ENCODE assay signal across 11 cellular contexts in genomic region chr14:88668448-88669116, GRCh38.
DNase-seq lines count a peak whose midpoint lies in the region; ATAC-seq, FAIRE-seq and TF ChIP-seq lines count a peak whose summit lies in the region.
"Had no signal": no experiment of that assay in that cellular context is flagged by ENCODE, and none has a peak within 500 bp of the region (broad histone marks: within the 10 kb centered on the region; RNA-seq: fewer than 3 reads in every experiment).

No MANE protein-coding gene starts in this region.

- peak overlapping the region; percentile 16; the same call in 1 of the 2 replicates for H3K4me3 ChIP-seq in GM12878

- peak; percentile 95 for FAIRE-seq in GM12878 (lab: Jason Lieb, UNC)

- H3K4me2 ChIP-seq in GM12878 (ENCODE audit: control insufficient read depth, insufficient read depth), result peak overlapping the region; percentile 84

- SMC1A ChIA-PET in GM12878 (lab: Charles Lee; ENCODE audit: uncharacterized antibody, unreplicated experiment), result interaction anchor here (0.9 to 5.4 kb wide), 18 partner anchors 11 to 841 kb away, joined by 3 to 85 read pairs (median 4); partner anchors contain the start of gene TTC8

- H3K36me3 ChIP-seq in GM12878 (ENCODE audit: control insufficient read depth in 2 of 2, insufficient read depth in 2 of 2, low read length in 1 of 2), result no peaks in the 10 kb centered on the region

- no peaks in the 10 kb centered on the region for H3K27me3 ChIP-seq in GM12878 (replicated peaks in 1 of 2; ENCODE audit: control insufficient read depth in 2 of 2, insufficient read depth in 2 of 2, low read length in 1 of 2)

- WGBS in GM12878 (ENCODE audit: insufficient coverage, insufficient replicate concordance, low lambda C conversion rate, missing lambda C conversion rate), result 2% methylated on average over 3 of the region's 3 CpGs

- BruUV-seq in GM12878 (replicated peaks; lab: Mats Ljungman, UMichigan), result no TSS peak

- TF ChIP-seq POLR2A in GM12878 (IDR thresholded peaks at IDR 0.05; ENCODE audit: low read depth, low read length), result no peak

- CTCF ChIA-PET in GM12878 (lab: Yijun Ruan, JAX), result interaction anchor here (0.5 to 4.8 kb wide), 31 partner anchors 11 to 901 kb away, joined by 3 to 88 read pairs (median 5); partner anchors contain the start of gene ZC3H14

- TF ChIP-seq RAD21 in GM12878 (IDR thresholded peaks at IDR 0.05; ENCODE audit: insufficient read depth, low read depth, low read length), result 0 out of 2 replicates have a peak, but pooled peaks have one; percentile 0

- no peak for TF ChIP-seq CTCF in GM13977 (IDR thresholded peaks at IDR 0.05; ENCODE audit: extremely low read depth, insufficient read depth, missing control alignments)
- no peak for TF ChIP-seq CTCF in GM12878 (IDR thresholded peaks at IDR 0.05 in 2 of 3, conservative IDR thresholded peaks at IDR 0.05 in 1 of 3; ENCODE audit: control insufficient read depth in 2 of 3, extremely low read depth in 1 of 3, insufficient read depth in 1 of 3, low read depth in 3 of 3, low read length in 3 of 3)

- POLR2A ChIA-PET in GM12878 (lab: Charles Lee), result interaction anchor here (3.9 kb wide), 1 partner anchor 14 kb away, joined by 20 read pairs; no protein-coding TSS in a partner anchor

- H2AFZ ChIP-seq in GM12878 (ENCODE audit: control insufficient read depth, low read depth, low read length), result peak overlapping the region; percentile 65

- in situ Hi-C loops in GM13977 (cut with MboI; ENCODE audit: low pct_unique_long_range_greater_than_20kb, low sequenced_read_pairs, unreplicated experiment), result loop anchor here (25.0 kb wide), 1 partner anchor 194 kb away; no protein-coding TSS in a partner anchor
- in situ Hi-C loops in GM12878 (cut with MboI), result no loop called here

- H4K20me1 ChIP-seq in GM12878 (ENCODE audit: control insufficient read depth, insufficient read depth), result no peaks in the 10 kb centered on the region

- peak; percentile 77 for ATAC-seq in GM21367 (IDR thresholded peaks at IDR 0.05; ENCODE audit: unreplicated experiment)
- peak; percentile 68 for ATAC-seq in HG03103 (IDR thresholded peaks at IDR 0.05; ENCODE audit: low read depth, unreplicated experiment)
- peak; percentile 84 for ATAC-seq in GM12878

- no peaks in the 10 kb centered on the region for H3K79me2 ChIP-seq in GM12878 (ENCODE audit: control insufficient read depth, insufficient read depth, low read length)

- peak; percentile 25 for DNase-seq in GM13977 (ENCODE audit: low spot score)
- DNase-seq in GM12878 (ENCODE audit: low read depth, low spot score), result peak; percentile 17
- DNase-seq in ecto neural progenitor cell (ENCODE audit: low spot score), result no peak
- DNase-seq in activated CD4-positive, alpha-beta T cell treated with anti-CD3 and anti-CD28 coated beads for 48 hours, result no peak
- no peak for DNase-seq in HT-29 (ENCODE audit: low spot score)
- no peak for DNase-seq in NCI-H748 treated with DMSO at 0.1 percent for 48 hours (lab: John Stamatoyannopoulos, UW)
- DNase-seq: NCI-H2171, trophoblast cell had no signal

- intact Hi-C loops in GM12878 (cut with micrococcal nuclease; ENCODE audit: unreplicated experiment), result loop anchor here (5.0 kb wide), 4 partner anchors 124 to 1249 kb away; partner anchors contain the start of gene EML5

- no peak for TF ChIP-seq EP300 in GM12878 (IDR thresholded peaks at IDR 0.05; ENCODE audit: borderline replicate concordance in 1 of 2, control insufficient read depth in 1 of 2, low read depth in 2 of 2, low read length in 2 of 2)

- H3K9ac ChIP-seq in GM12878 (ENCODE audit: control insufficient read depth, insufficient read depth, low read length), result no peak overlapping the region

- RAD21 ChIA-PET in GM12878 (lab: Charles Lee; ENCODE audit: unreplicated experiment), result interaction anchor here (0.7 to 5.4 kb wide), 23 partner anchors 9 to 359 kb away, joined by 3 to 63 read pairs (median 5); partner anchors contain the start of genes EML5 and TTC8

- H3K4me1 ChIP-seq in GM12878 (ENCODE audit: control insufficient read depth, insufficient read depth, low read length), result peaks cover 23% of the 10 kb centered on the region

- H3K9me3 ChIP-seq in GM12878 (replicated peaks; ENCODE audit: control insufficient read depth, insufficient read depth, low read length), result no peaks in the 10 kb centered on the region; the same call in 1 of the 3 replicates

- peak overlapping the region; percentile 55 for H3K27ac ChIP-seq in GM12878 (ENCODE audit: control insufficient read depth, insufficient read depth)
- H3K27ac ChIP-seq: VCaP had no signal

TF ChIP-seq in GM12878, 131 proteins besides CTCF, POLR2A, EP300 and RAD21 (continues in another document):
- TF ChIP-seq ZBED1 (IDR thresholded peaks at IDR 0.05; ENCODE audit: borderline replicate concordance), result 0 out of 2 replicates have a peak, but pooled peaks have one; percentile 47
- TF ChIP-seq SIX5 (IDR thresholded peaks at IDR 0.05; ENCODE audit: low read depth, low read length, severe bottlenecking), result no peak
- TF ChIP-seq JUND (IDR thresholded peaks at IDR 0.05; ENCODE audit: low read depth, low read length), result no peak
- no peak for TF ChIP-seq BMI1 (IDR thresholded peaks at IDR 0.05; ENCODE audit: borderline replicate concordance)
- peak; percentile 61; the same call in 1 of the 2 replicates for TF ChIP-seq MTA2 (IDR thresholded peaks at IDR 0.05; ENCODE audit: low read depth)
- peak; percentile 19; the same call in 1 of the 2 replicates for TF ChIP-seq BCL11A (IDR thresholded peaks at IDR 0.05; ENCODE audit: low read depth, low read length)
- no peak for TF ChIP-seq KAT2A (conservative IDR thresholded peaks at IDR 0.05; ENCODE audit: control insufficient read depth, low read depth, low read length)
- no peak for TF ChIP-seq GABPA (IDR thresholded peaks at IDR 0.05; ENCODE audit: low read depth)
- TF ChIP-seq ESRRA (IDR thresholded peaks at IDR 0.05; ENCODE audit: low read length), result no peak
- TF ChIP-seq TAF1 (IDR thresholded peaks at IDR 0.05; ENCODE audit: borderline replicate concordance, low read depth, low read length), result no peak
- peak; percentile 75 for TF ChIP-seq JUNB (IDR thresholded peaks at IDR 0.05)
- TF ChIP-seq NR2C2 (IDR thresholded peaks at IDR 0.05; ENCODE audit: borderline replicate concordance, control insufficient read depth, insufficient read length, low read depth), result no peak
- peak; percentile 62 for TF ChIP-seq IKZF1 (conservative IDR thresholded peaks at IDR 0.05)
- no peak for TF ChIP-seq MTA3 (IDR thresholded peaks at IDR 0.05; ENCODE audit: borderline replicate concordance, low read length)
- TF ChIP-seq ZNF24 (IDR thresholded peaks at IDR 0.05), result peak; percentile 7; the same call in 1 of the 2 replicates
- TF ChIP-seq BHLHE40 (IDR thresholded peaks at IDR 0.05; ENCODE audit: borderline replicate concordance in 1 of 2, low read depth in 2 of 2, low read length in 1 of 2), result 0 out of 4 replicates have a peak, but pooled peaks of 1 of the 2 experiments have one; percentile 13
- TF ChIP-seq PAX5 (IDR thresholded peaks at IDR 0.05; ENCODE audit: borderline replicate concordance, low read depth, low read length), result no peak
- peak; percentile 78; the same call in 1 of the 2 replicates for TF ChIP-seq DPF2 (IDR thresholded peaks at IDR 0.05)
- TF ChIP-seq MEF2A (IDR thresholded peaks at IDR 0.05; ENCODE audit: insufficient read depth, low read depth, low read length), result peak; percentile 73; the same call in 1 of the 2 replicates
- TF ChIP-seq RUNX3 (IDR thresholded peaks at IDR 0.05; ENCODE audit: low read length), result peak; percentile 55
- peak; percentile 32 for TF ChIP-seq MEF2B (IDR thresholded peaks at IDR 0.05; ENCODE audit: partially characterized antibody, poor library complexity, severe bottlenecking)
- TF ChIP-seq CREM (IDR thresholded peaks at IDR 0.05; ENCODE audit: low read depth), result peak; percentile 55; the same call in 1 of the 2 replicates
- 0 out of 2 replicates have a peak, but pooled peaks have one; percentile 46 for TF ChIP-seq FOXM1 (IDR thresholded peaks at IDR 0.05; ENCODE audit: low read depth, low read length)
- TF ChIP-seq IKZF2 (IDR thresholded peaks at IDR 0.05), result peak; percentile 68 to 81; a peak in 3 of 4 replicates
- peak; percentile 73 for TF ChIP-seq ATF7 (IDR thresholded peaks at IDR 0.05; ENCODE audit: low read depth)
- 0 out of 2 replicates have a peak, but pooled peaks have one; percentile 36 for TF ChIP-seq PML (IDR thresholded peaks at IDR 0.05; ENCODE audit: low read length)
- TF ChIP-seq PKNOX1 (IDR thresholded peaks at IDR 0.05), result no peak
- TF ChIP-seq SPI1 (IDR thresholded peaks at IDR 0.05; ENCODE audit: borderline replicate concordance, insufficient read depth, low read depth, low read length), result peak; percentile 92
- TF ChIP-seq NFIC (IDR thresholded peaks at IDR 0.05; ENCODE audit: low read depth, low read length), result peak; percentile 80

Comparison
In these comparisons a context has a peak if more than half of its experiments do, and no peak if none do; other contexts are left out.
1. DNase-seq: peak in GM13977 (single experiment) and GM12878 (single experiment); none in ecto neural progenitor cell (single experiment), activated CD4-positive, alpha-beta T cell treated with anti-CD3 and anti-CD28 coated beads for 48 hours (single experiment), HT-29 (single experiment) and NCI-H748 treated with DMSO at 0.1 percent for 48 hours (single experiment).
2. Peak in every context shown above with its lines, with median percentiles within 50 percentile points of each other: ATAC-seq.